Comparison of ENCODE assay signal across 8 cellular contexts in genomic region chr6:21003780-21004541, GRCh38.
DNase-seq lines count a peak whose midpoint lies in the region; ATAC-seq and TF ChIP-seq lines count a peak whose summit lies in the region.

No MANE protein-coding gene starts in this region.

- H3K27me3 Mint-ChIP-seq in HFFc6 (ENCODE audit: insufficient read depth) = no peaks in the 10 kb centered on the region
- H3K27me3 Mint-ChIP-seq in glutamatergic neuron (ENCODE audit: unreplicated experiment) = no peaks in the 10 kb centered on the region
- no peaks in the 10 kb centered on the region for H3K27me3 Mint-ChIP-seq in activated CD4-positive, alpha-beta memory T cell treated with anti-CD3 and anti-CD28 coated beads, Interleukin-2, amount 10 ng/mL, durations not matched to agents 7 days and 5 days
- H3K27me3 Mint-ChIP-seq in activated CD8-positive, alpha-beta memory T cell treated with anti-CD3 and anti-CD28 coated beads, Interleukin-2, amount 10 ng/mL, durations not matched to agents 7 days and 5 days = no peaks in the 10 kb centered on the region

- TF ChIP-seq CTCF in HFFc6 (IDR thresholded peaks at IDR 0.05) = no peak
- TF ChIP-seq CTCF in fibroblast of pulmonary artery (IDR thresholded peaks at IDR 0.05; ENCODE audit: low read length, missing control alignments) = no peak
- TF ChIP-seq CTCF in glutamatergic neuron (IDR thresholded peaks at IDR 0.05; ENCODE audit: partially characterized antibody, unreplicated experiment) = no peak

- H3K4me3 Mint-ChIP-seq in HFFc6 (peak overlapping the region; percentile 24), glutamatergic neuron (ENCODE audit: unreplicated experiment) (no peak overlapping the region)
- H3K4me3 Mint-ChIP-seq in activated CD4-positive, alpha-beta memory T cell treated with anti-CD3 and anti-CD28 coated beads, Interleukin-2, amount 10 ng/mL, durations not matched to agents 7 days and 5 days = no peak overlapping the region
- no peak overlapping the region for H3K4me3 Mint-ChIP-seq in activated CD8-positive, alpha-beta memory T cell treated with anti-CD3 and anti-CD28 coated beads, Interleukin-2, amount 10 ng/mL, durations not matched to agents 7 days and 5 days

- H3K27ac Mint-ChIP-seq in HFFc6 (peak overlapping the region; percentile 63), glutamatergic neuron (ENCODE audit: unreplicated experiment) (no peak overlapping the region)
- no peak overlapping the region for H3K27ac Mint-ChIP-seq in activated CD4-positive, alpha-beta memory T cell treated with anti-CD3 and anti-CD28 coated beads, Interleukin-2, amount 10 ng/mL, durations not matched to agents 7 days and 5 days
- no peak overlapping the region for H3K27ac Mint-ChIP-seq in activated CD8-positive, alpha-beta memory T cell treated with anti-CD3 and anti-CD28 coated beads, Interleukin-2, amount 10 ng/mL, durations not matched to agents 7 days and 5 days

- CTCF ChIA-PET in activated CD4-positive, alpha-beta memory T cell treated with anti-CD3 and anti-CD28 coated beads, Interleukin-2, amount 10 ng/mL, durations not matched to agents 7 days and 5 days (lab: Charles Lee) = no interaction called here
- CTCF ChIA-PET in activated CD8-positive, alpha-beta memory T cell treated with anti-CD3 and anti-CD28 coated beads, Interleukin-2, amount 10 ng/mL, durations not matched to agents 7 days and 5 days (lab: Charles Lee) = no interaction called here

- H3K4me1 Mint-ChIP-seq in HFFc6 (ENCODE audit: low read depth) (peaks cover 63% of the 10 kb centered on the region), glutamatergic neuron (ENCODE audit: low read depth, unreplicated experiment) (no peaks in the 10 kb centered on the region)
- no peaks in the 10 kb centered on the region for H3K4me1 Mint-ChIP-seq in activated CD4-positive, alpha-beta memory T cell treated with anti-CD3 and anti-CD28 coated beads, Interleukin-2, amount 10 ng/mL, durations not matched to agents 7 days and 5 days
- H3K4me1 Mint-ChIP-seq in activated CD8-positive, alpha-beta memory T cell treated with anti-CD3 and anti-CD28 coated beads, Interleukin-2, amount 10 ng/mL, durations not matched to agents 7 days and 5 days = no peaks in the 10 kb centered on the region

- H3K36me3 Mint-ChIP-seq in HFFc6 (ENCODE audit: low read depth) (peaks cover 7% of the 10 kb centered on the region; the same call in 1 of the 2 replicates), glutamatergic neuron (ENCODE audit: unreplicated experiment) (no peaks in the 10 kb centered on the region)
- H3K36me3 Mint-ChIP-seq in activated CD4-positive, alpha-beta memory T cell treated with anti-CD3 and anti-CD28 coated beads, Interleukin-2, amount 10 ng/mL, durations not matched to agents 7 days and 5 days (ENCODE audit: low read depth) = peaks cover 37% of the 10 kb centered on the region
- peaks cover 35% of the 10 kb centered on the region for H3K36me3 Mint-ChIP-seq in activated CD8-positive, alpha-beta memory T cell treated with anti-CD3 and anti-CD28 coated beads, Interleukin-2, amount 10 ng/mL, durations not matched to agents 7 days and 5 days

- H3K4me3 ChIP-seq in fibroblast of pulmonary artery (replicated peaks; ENCODE audit: low read depth, low read length) = peak overlapping the region; percentile 4

- H3K9me3 Mint-ChIP-seq in HFFc6 (no peaks in the 10 kb centered on the region), glutamatergic neuron (ENCODE audit: unreplicated experiment) (no peaks in the 10 kb centered on the region)
- H3K9me3 Mint-ChIP-seq in activated CD4-positive, alpha-beta memory T cell treated with anti-CD3 and anti-CD28 coated beads, Interleukin-2, amount 10 ng/mL, durations not matched to agents 7 days and 5 days = peaks cover 7% of the 10 kb centered on the region
- no peaks in the 10 kb centered on the region for H3K9me3 Mint-ChIP-seq in activated CD8-positive, alpha-beta memory T cell treated with anti-CD3 and anti-CD28 coated beads, Interleukin-2, amount 10 ng/mL, durations not matched to agents 7 days and 5 days (ENCODE audit: low read depth)

- DNase-seq in HFFc6 (peak; percentile 13), NCI-H1105 (lab: John Stamatoyannopoulos, UW) (peak; percentile 21), fibroblast of pulmonary artery (ENCODE audit: low read depth) (peak; percentile 86), glutamatergic neuron (no peak), OCI-M1 (lab: John Stamatoyannopoulos, UW) (no peak)
- DNase-seq in activated CD4-positive, alpha-beta memory T cell treated with anti-CD3 and anti-CD28 coated beads, Interleukin-2, amount 10 ng/mL, durations not matched to agents 7 days and 5 days = no peak
- no peak for DNase-seq in activated CD8-positive, alpha-beta memory T cell treated with anti-CD3 and anti-CD28 coated beads, Interleukin-2, amount 10 ng/mL, durations not matched to agents 7 days and 5 days

- POLR2A ChIA-PET in activated CD4-positive, alpha-beta memory T cell treated with anti-CD3 and anti-CD28 coated beads, Interleukin-2, amount 10 ng/mL, durations not matched to agents 7 days and 5 days (lab: Charles Lee) = no interaction called here

- peak; percentile 85 for ATAC-seq in GM18498 (IDR thresholded peaks at IDR 0.05; ENCODE audit: unreplicated experiment)
- no peak for ATAC-seq in activated CD8-positive, alpha-beta memory T cell treated with anti-CD3 and anti-CD28 coated beads, Interleukin-2, amount 10 ng/mL, durations not matched to agents 7 days and 5 days

Comparison
In these comparisons a context has a peak if more than half of its experiments do, and no peak if none do; other contexts are left out.
1. DNase-seq: peak in HFFc6 (single experiment), NCI-H1105 (single experiment) and fibroblast of pulmonary artery (single experiment); none in glutamatergic neuron (single experiment), activated CD4-positive, alpha-beta memory T cell treated with anti-CD3 and anti-CD28 coated beads, Interleukin-2, amount 10 ng/mL, durations not matched to agents 7 days and 5 days (single experiment), activated CD8-positive, alpha-beta memory T cell treated with anti-CD3 and anti-CD28 coated beads, Interleukin-2, amount 10 ng/mL, durations not matched to agents 7 days and 5 days (single experiment) and OCI-M1 (single experiment).